Comparison of ENCODE assay signal across 8 cellular contexts in the genomic region with DNA sequence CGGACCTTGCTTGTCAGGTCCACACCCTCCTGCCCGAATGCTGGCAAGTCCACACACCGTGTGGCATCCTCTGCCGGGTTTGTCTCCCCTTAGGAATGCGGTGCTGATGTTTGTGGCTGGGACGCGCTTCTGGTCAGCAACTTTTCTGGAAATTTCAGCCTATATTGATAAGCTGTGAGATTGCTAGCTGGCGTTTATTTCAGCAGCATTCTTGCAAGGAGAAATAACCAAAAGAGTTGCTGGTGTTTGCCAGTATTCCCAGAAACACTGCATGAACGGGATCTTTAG. TPM values are rescaled to one million over a fixed set of nuclear protein-coding genes. Genes with fewer than 3 reads are reported as not detected.
DNase-seq lines count a peak whose midpoint lies in the region; ATAC-seq and TF ChIP-seq lines count a peak whose summit lies in the region.

No MANE protein-coding gene starts in this region.

- ATAC-seq in HG03457 (IDR thresholded peaks at IDR 0.05; ENCODE audit: unreplicated experiment) (peak; percentile 9), gastrocnemius medialis (no peak)

- H3K36me3 Mint-ChIP-seq in activated T-helper 2 cell treated with anti-CD3 and anti-CD28 coated beads, Interferon-gamma antibody, Interleukin-2, Interleukin-4, amounts not matched to agents 10 μg/mL and 5 μg/mL and 100 μg/mL, durations not matched to agents 14 hours and 24 hours and 36 hours (ENCODE audit: low read depth) = peaks cover 25% of the 10 kb centered on the region

- peak overlapping the region; percentile 78 to 96 (median 91) for H3K27ac ChIP-seq in BLaER1 treated with 17β-estradiol and CSF1 and Interleukin-3, amounts not matched to agents 10 nM and 100 nM
- H3K27ac ChIP-seq in gastrocnemius medialis = peak overlapping the region; percentile 94 to 98 (median 96)

- no peak for DNase-seq in activated T-helper 2 cell treated with anti-CD3 and anti-CD28 coated beads, Interferon-gamma antibody, Interleukin-2, Interleukin-4, amounts not matched to agents 10 μg/mL and 5 μg/mL and 100 μg/mL, durations not matched to agents 14 hours and 24 hours and 36 hours (ENCODE audit: low spot score)
- DNase-seq in hepatic stellate cell (ENCODE audit: low spot score) = peak; percentile 73
- DNase-seq in gastrocnemius medialis = no peak
- no peak for DNase-seq in UCSD-AML1 (lab: John Stamatoyannopoulos, UW; ENCODE audit: unreplicated experiment)
- no peak for DNase-seq in NCI-H446 treated with DMSO at 0.1 percent for 48 hours (lab: John Stamatoyannopoulos, UW)
- no peak for DNase-seq in NCI-H748 treated with DMSO at 0.1 percent for 48 hours (lab: John Stamatoyannopoulos, UW)

- no peak for TF ChIP-seq CTCF in gastrocnemius medialis (IDR thresholded peaks at IDR 0.05 in 4 of 5, conservative IDR thresholded peaks at IDR 0.05 in 1 of 5)

- H3K9me3 Mint-ChIP-seq in activated T-helper 2 cell treated with anti-CD3 and anti-CD28 coated beads, Interferon-gamma antibody, Interleukin-2, Interleukin-4, amounts not matched to agents 10 μg/mL and 5 μg/mL and 100 μg/mL, durations not matched to agents 14 hours and 24 hours and 36 hours = no peaks in the 10 kb centered on the region

- H3K9me3 ChIP-seq in BLaER1 treated with 17β-estradiol and CSF1 and Interleukin-3, amounts not matched to agents 10 nM and 100 nM (replicated peaks in 1 of 11) = no peaks in the 10 kb centered on the region
- H3K9me3 ChIP-seq in gastrocnemius medialis = no peaks in the 10 kb centered on the region

- peak overlapping the region; percentile 77 to 98 (median 88) for H3K4me2 ChIP-seq in BLaER1 treated with 17β-estradiol and CSF1 and Interleukin-3, amounts not matched to agents 10 nM and 100 nM

- no peaks in the 10 kb centered on the region for H3K27me3 ChIP-seq in BLaER1 treated with 17β-estradiol and CSF1 and Interleukin-3, amounts not matched to agents 10 nM and 100 nM
- H3K27me3 ChIP-seq in gastrocnemius medialis = no peaks in the 10 kb centered on the region

- peaks cover 14 to 54% (median 31%) of the 10 kb centered on the region in 11 experiments for H3K36me3 ChIP-seq in BLaER1 treated with 17β-estradiol and CSF1 and Interleukin-3, amounts not matched to agents 10 nM and 100 nM
- peaks cover 0 to 5% of the 10 kb centered on the region in 2 donors for H3K36me3 ChIP-seq in gastrocnemius medialis

- peak overlapping the region; percentile 79 to 98 (median 90) for H3K4me3 ChIP-seq in BLaER1 treated with 17β-estradiol and CSF1 and Interleukin-3, amounts not matched to agents 10 nM and 100 nM
- peak overlapping the region; percentile 92 to 99 (median 96) for H3K4me3 ChIP-seq in gastrocnemius medialis

- in situ Hi-C loops in gastrocnemius medialis (cut with MboI; ENCODE audit: low sequenced_read_pairs in 4 of 4) = loop anchor here in 2 of 4 donors (25.0 kb wide), 1 partner anchor 622 kb away; a partner anchor contains a TSS

- no peak for TF ChIP-seq POLR2A in gastrocnemius medialis (IDR thresholded peaks at IDR 0.05)

- peak overlapping the region; percentile 96 for H3K4me3 Mint-ChIP-seq in activated T-helper 2 cell treated with anti-CD3 and anti-CD28 coated beads, Interferon-gamma antibody, Interleukin-2, Interleukin-4, amounts not matched to agents 10 μg/mL and 5 μg/mL and 100 μg/mL, durations not matched to agents 14 hours and 24 hours and 36 hours (ENCODE audit: low read depth)

- H3K27me3 Mint-ChIP-seq in activated T-helper 2 cell treated with anti-CD3 and anti-CD28 coated beads, Interferon-gamma antibody, Interleukin-2, Interleukin-4, amounts not matched to agents 10 μg/mL and 5 μg/mL and 100 μg/mL, durations not matched to agents 14 hours and 24 hours and 36 hours (ENCODE audit: low read depth) = no peaks in the 10 kb centered on the region

- peaks cover 8 to 52% (median 33%) of the 10 kb centered on the region in 11 experiments; a peak in 19 of 22 replicates for H4K20me1 ChIP-seq in BLaER1 treated with 17β-estradiol and CSF1 and Interleukin-3, amounts not matched to agents 10 nM and 100 nM

- intact Hi-C loops in activated T-helper 2 cell treated with anti-CD3 and anti-CD28 coated beads, Interferon-gamma antibody, Interleukin-2, Interleukin-4, amounts not matched to agents 10 μg/mL and 5 μg/mL and 100 μg/mL, durations not matched to agents 14 hours and 24 hours and 36 hours (cut with micrococcal nuclease) = loop anchor here (1.0 to 10.0 kb wide), 7 partner anchors 56 to 506 kb away; a partner anchor contains a TSS
- intact Hi-C loops in gastrocnemius medialis (cut with DNase I; ENCODE audit: low total_unique reads) = loop anchor here (5.0 to 10.0 kb wide), 3 partner anchors 178 to 624 kb away; a partner anchor contains a TSS

- peaks cover 26 to 72% (median 33%) of the 10 kb centered on the region in 10 experiments for H3K4me1 ChIP-seq in BLaER1 treated with 17β-estradiol and CSF1 and Interleukin-3, amounts not matched to agents 10 nM and 100 nM
- H3K4me1 ChIP-seq in gastrocnemius medialis = peaks cover 28 to 42% of the 10 kb centered on the region in 2 donors

- H3K9ac ChIP-seq in BLaER1 treated with 17β-estradiol and CSF1 and Interleukin-3, amounts not matched to agents 10 nM and 100 nM = peak overlapping the region; percentile 86 to 97 (median 93)

- H3K27ac Mint-ChIP-seq in activated T-helper 2 cell treated with anti-CD3 and anti-CD28 coated beads, Interferon-gamma antibody, Interleukin-2, Interleukin-4, amounts not matched to agents 10 μg/mL and 5 μg/mL and 100 μg/mL, durations not matched to agents 14 hours and 24 hours and 36 hours = peak overlapping the region; percentile 92

- H3K4me1 Mint-ChIP-seq in activated T-helper 2 cell treated with anti-CD3 and anti-CD28 coated beads, Interferon-gamma antibody, Interleukin-2, Interleukin-4, amounts not matched to agents 10 μg/mL and 5 μg/mL and 100 μg/mL, durations not matched to agents 14 hours and 24 hours and 36 hours (ENCODE audit: low read depth) = peaks cover 35% of the 10 kb centered on the region

RNA-seq across cellular contexts. Expression of a gene that starts 0.6 kb away (rescaled TPM):
- total RNA-seq in activated T-helper 2 cell treated with anti-CD3 and anti-CD28 coated beads, Interferon-gamma antibody, Interleukin-2, Interleukin-4, amounts not matched to agents 10 μg/mL and 5 μg/mL and 100 μg/mL, durations not matched to agents 14 hours and 24 hours and 36 hours = 29.8 and 34.8 TPM in 2 replicates
- 10 to 100 TPM in 2 of 4 donors, 1 to 10 TPM in 2; 8.2 to 14.8 (median 10.6) TPM for total RNA-seq in gastrocnemius medialis

RNA-seq across cellular contexts. Expression of a gene that starts 0.7 kb away (rescaled TPM):
- total RNA-seq in activated T-helper 2 cell treated with anti-CD3 and anti-CD28 coated beads, Interferon-gamma antibody, Interleukin-2, Interleukin-4, amounts not matched to agents 10 μg/mL and 5 μg/mL and 100 μg/mL, durations not matched to agents 14 hours and 24 hours and 36 hours = 22.9 and 24.7 TPM in 2 replicates
- 10 to 100 TPM; 28.9 to 47.1 (median 36.7) TPM for total RNA-seq in gastrocnemius medialis

RNA-seq across cellular contexts. Expression of a gene that starts 59.8 kb away (rescaled TPM):
- 139 and 143 TPM in 2 replicates for total RNA-seq in activated T-helper 2 cell treated with anti-CD3 and anti-CD28 coated beads, Interferon-gamma antibody, Interleukin-2, Interleukin-4, amounts not matched to agents 10 μg/mL and 5 μg/mL and 100 μg/mL, durations not matched to agents 14 hours and 24 hours and 36 hours
- 1 to 10 TPM in 1 of 4 donors, under 1 TPM in 3; 0.19 to 1.2 (median 0.88) TPM for total RNA-seq in gastrocnemius medialis

Comparison
In these comparisons a context has a peak if more than half of its experiments do, and no peak if none do; other contexts are left out.
1. RNA of a gene that starts 59.8 kb away (total RNA-seq): 139 to 143 TPM in activated T-helper 2 cell treated with anti-CD3 and anti-CD28 coated beads, Interferon-gamma antibody, Interleukin-2, Interleukin-4, amounts not matched to agents 10 μg/mL and 5 μg/mL and 100 μg/mL, durations not matched to agents 14 hours and 24 hours and 36 hours; 0.19 to 1.2 TPM in gastrocnemius medialis; every median in the first group is over 10 times any median in the second.